Comparison of ENCODE assay signal across 10 cellular contexts in genomic region chr1:159171688-159172501, GRCh38. TPM values are rescaled to one million over a fixed set of nuclear protein-coding genes. Genes with fewer than 3 reads are reported as not detected.
DNase-seq lines count a peak whose midpoint lies in the region; ATAC-seq and TF ChIP-seq lines count a peak whose summit lies in the region.
"Had no signal": no experiment of that assay in that cellular context is flagged by ENCODE, and none has a peak within 500 bp of the region (broad histone marks: within the 10 kb centered on the region; RNA-seq: fewer than 3 reads in every experiment).

No MANE protein-coding gene starts in this region.

- peaks cover 8% of the 10 kb centered on the region for H3K27me3 Mint-ChIP-seq in neural progenitor cell (ENCODE audit: insufficient read depth, low read depth)

- WGBS in esophagus, 2 donors = 2 to 3% methylated on average over 47 to 49 of the region's 49 CpGs

- H3K79me2 ChIP-seq in neural progenitor cell (ENCODE audit: low read depth) = peaks cover 8% of the 10 kb centered on the region

- peak overlapping the region; percentile 94 for H3K4me3 Mint-ChIP-seq in neural progenitor cell

- no peak for TF ChIP-seq CTCF in neural progenitor cell (IDR thresholded peaks at IDR 0.05)

- peak overlapping the region; percentile 96 for H3K4me2 ChIP-seq in neural progenitor cell

- peak; percentile 18 for DNase-seq in AG20443 (ENCODE audit: low spot score)
- DNase-seq in NCI-H510A (lab: John Stamatoyannopoulos, UW) = peak; percentile 56
- DNase-seq in neural progenitor cell (ENCODE audit: low spot score) = peak; percentile 75
- DNase-seq in foreskin melanocyte = no peak
- DNase-seq in NCI-H1048 (lab: John Stamatoyannopoulos, UW) = no peak
- no peak for DNase-seq in HCEC 1CT
- DNase-seq: NCI-H146 had no signal

- peaks cover 2 to 6% of the 10 kb centered on the region in 2 donors for H3K4me1 ChIP-seq in esophagus (ENCODE audit: control insufficient read depth in 2 of 2, insufficient read depth in 2 of 2, low read length in 1 of 2)
- peaks cover 14% of the 10 kb centered on the region for H3K4me1 ChIP-seq in neural progenitor cell

- H3K27ac ChIP-seq in esophagus (ENCODE audit: low read depth in 2 of 2, low read length in 1 of 2) (no peak overlapping the region), neural progenitor cell (no peak overlapping the region)

- H3K27me3 ChIP-seq in esophagus (ENCODE audit: control insufficient read depth in 1 of 2, insufficient read depth in 2 of 2, low read length in 2 of 2) = peaks cover 0 to 17% of the 10 kb centered on the region in 2 donors
- H3K27me3 ChIP-seq in neural progenitor cell = no peaks in the 10 kb centered on the region

- H3K9me3 ChIP-seq in esophagus (ENCODE audit: control insufficient read depth in 2 of 2, insufficient read depth in 1 of 2, low read depth in 1 of 2, low read length in 1 of 2) (peaks cover 0 to 2% of the 10 kb centered on the region in 2 donors), neural progenitor cell (ENCODE audit: low read depth) (no peaks in the 10 kb centered on the region)

- no peak for ATAC-seq in GM21381 (IDR thresholded peaks at IDR 0.05; ENCODE audit: unreplicated experiment)
- ATAC-seq: left colon had no signal

- peak overlapping the region; percentile 51 for H3K9ac ChIP-seq in neural progenitor cell

- H3K4me1 Mint-ChIP-seq in neural progenitor cell = peaks cover 18% of the 10 kb centered on the region

- H3K4me3 ChIP-seq in esophagus (ENCODE audit: low read depth in 1 of 2, low read length in 2 of 2) = peak overlapping the region; percentile 9 to 27
- H3K4me3 ChIP-seq in neural progenitor cell = peak overlapping the region; percentile 97

- H3K36me3 Mint-ChIP-seq in neural progenitor cell = no peaks in the 10 kb centered on the region

- peaks cover 60% of the 10 kb centered on the region for H4K20me1 ChIP-seq in neural progenitor cell (ENCODE audit: low read depth)

- H3K36me3 ChIP-seq in esophagus (ENCODE audit: control insufficient read depth in 2 of 2, insufficient read depth in 2 of 2, low read length in 1 of 2) (no peaks in the 10 kb centered on the region), neural progenitor cell (no peaks in the 10 kb centered on the region)

- H2AFZ ChIP-seq in neural progenitor cell (replicated peaks) = peak overlapping the region; percentile 98

- H3F3A ChIP-seq in neural progenitor cell (ENCODE audit: low read depth) = no peaks in the 10 kb centered on the region

- H3K9me3 Mint-ChIP-seq in neural progenitor cell = no peaks in the 10 kb centered on the region

- H3K27ac Mint-ChIP-seq in neural progenitor cell = peak overlapping the region; percentile 26

RNA-seq across cellular contexts. Expression of gene CADM3, which starts 0.5 kb away (rescaled TPM):
- 1 to 10 TPM; 1.1 to 2.0 TPM for polyA plus RNA-seq in esophagus
- 6.9 and 15.3 TPM in 2 replicates for total RNA-seq in neural progenitor cell (ENCODE audit: low replicate concordance)

RNA-seq across cellular contexts. Expression of gene ACKR1, which starts 32.8 kb away (rescaled TPM):
- polyA plus RNA-seq in esophagus = 10 to 100 TPM; 11.1 to 35.9 TPM
- total RNA-seq in neural progenitor cell (ENCODE audit: low replicate concordance) = 0.74 TPM in 1 of 2 replicates, not detected in the other

Comparison
In these comparisons a context has a peak if more than half of its experiments do, and no peak if none do; other contexts are left out.
1. DNase-seq: peak in AG20443 (single experiment), NCI-H510A (single experiment) and neural progenitor cell (single experiment); none in foreskin melanocyte (single experiment), NCI-H1048 (single experiment) and HCEC 1CT (single experiment).